ENCODE assay signal across 1 cellular context in genomic region chr22:28976588-28976987, GRCh38.
A peak's percentile ranks its signal among the peaks of the same experiment; 100 is the strongest.
TF ChIP-seq lines count a peak whose summit lies in the region.

No MANE protein-coding gene starts in this region.

TF ChIP-seq in GM12878, 131 proteins besides CTCF, POLR2A, EP300 and RAD21 (continued from another document):
- TF ChIP-seq NKRF (conservative IDR thresholded peaks at IDR 0.05) (no peak), JUNB (IDR thresholded peaks at IDR 0.05) (peak; percentile 67), BHLHE40 (IDR thresholded peaks at IDR 0.05; ENCODE audit: borderline replicate concordance in 1 of 2, low read depth in 2 of 2, low read length in 1 of 2) (0 out of 4 replicates have a peak, but pooled peaks of 1 of the 2 experiments have one; percentile 27), CBFB (IDR thresholded peaks at IDR 0.05; ENCODE audit: low read depth) (no peak), RBBP5 (conservative IDR thresholded peaks at IDR 0.05) (no peak), LARP7 (IDR thresholded peaks at IDR 0.05) (no peak), NR2C1 (IDR thresholded peaks at IDR 0.05) (no peak), IRF3 (IDR thresholded peaks at IDR 0.05) (no peak), ZBTB40 (IDR thresholded peaks at IDR 0.05; ENCODE audit: borderline replicate concordance) (no peak), YY1 (IDR thresholded peaks at IDR 0.05; ENCODE audit: low read depth, low read length) (no peak), KAT2A (conservative IDR thresholded peaks at IDR 0.05; ENCODE audit: control insufficient read depth, low read depth, low read length) (no peak), RUNX3 (IDR thresholded peaks at IDR 0.05; ENCODE audit: low read length) (no peak), ZNF24 (IDR thresholded peaks at IDR 0.05) (no peak), RB1 (IDR thresholded peaks at IDR 0.05; ENCODE audit: borderline replicate concordance) (no peak), PML (IDR thresholded peaks at IDR 0.05; ENCODE audit: low read length) (no peak), ZBTB33 (IDR thresholded peaks at IDR 0.05) (no peak), RELB (IDR thresholded peaks at IDR 0.05; ENCODE audit: low read depth) (peak; percentile 12; the same call in 1 of the 2 replicates), PAX8 (IDR thresholded peaks at IDR 0.05) (no peak), BCL3 (IDR thresholded peaks at IDR 0.05; ENCODE audit: borderline replicate concordance, insufficient read depth, low read depth, low read length, poor library complexity, severe bottlenecking) (no peak), SREBF2 (IDR thresholded peaks at IDR 0.05; ENCODE audit: low read length) (no peak), ZNF207 (IDR thresholded peaks at IDR 0.05; ENCODE audit: borderline replicate concordance) (no peak), ZNF384 (IDR thresholded peaks at IDR 0.05; ENCODE audit: borderline replicate concordance, low read depth, low read length) (no peak), ATF2 (IDR thresholded peaks at IDR 0.05; ENCODE audit: low read length) (no peak), PBX3 (IDR thresholded peaks at IDR 0.05; ENCODE audit: insufficient replicate concordance, low read depth, low read length) (no peak), MTA2 (IDR thresholded peaks at IDR 0.05; ENCODE audit: low read depth) (peak; percentile 48), SRF (IDR thresholded peaks at IDR 0.05; ENCODE audit: low read depth in 2 of 2, low read length in 2 of 2) (no peak), TBL1XR1 (IDR thresholded peaks at IDR 0.05; ENCODE audit: low read depth, low read length) (no peak), PAX5 (IDR thresholded peaks at IDR 0.05; ENCODE audit: borderline replicate concordance, low read depth, low read length) (no peak), CHD2 (IDR thresholded peaks at IDR 0.05; ENCODE audit: borderline replicate concordance, low read depth, low read length) (no peak)
